Comparison of ENCODE assay signal across 24 cellular contexts in genomic region chr5:32541241-32541640, GRCh38. TPM values are rescaled to one million over a fixed set of nuclear protein-coding genes. Genes with fewer than 3 reads are reported as not detected.
DNase-seq lines count a peak whose midpoint lies in the region; ATAC-seq and TF ChIP-seq lines count a peak whose summit lies in the region.
"Had no signal": no experiment of that assay in that cellular context is flagged by ENCODE, and none has a peak within 500 bp of the region (broad histone marks: within the 10 kb centered on the region; RNA-seq: fewer than 3 reads in every experiment).

No MANE protein-coding gene starts in this region.

- H3K9me3 ChIP-seq in OCI-LY7 (ENCODE audit: low read length) (no peaks in the 10 kb centered on the region), upper lobe of left lung (no peaks in the 10 kb centered on the region)
- H3K9me3 ChIP-seq: esophagus squamous epithelium, left ventricle myocardium inferior, tibial nerve had no signal

- no TSS peak for BruUV-seq in OCI-LY7 (replicated peaks; lab: Mats Ljungman, UMichigan)

- peaks cover 71% of the 10 kb centered on the region for H3K4me1 Mint-ChIP-seq in activated T-cell treated with anti-CD3 and anti-CD28 coated beads, Interleukin-2, amount 50 U/mL, for 72 hours (ENCODE audit: low read depth)
- H3K4me1 Mint-ChIP-seq in stimulated activated naive B cell treated with anti-CD40 and anti-IgM and Interleukin-4, amounts not matched to agents 10 μg/mL and 1 μg/mL and 100 μg/mL, for 72 hours = peaks cover 47 to 66% of the 10 kb centered on the region in 2 donors

- 0 out of 2 replicates have a peak overlapping the region, but pooled peaks have one; percentile 24 for H3K27ac ChIP-seq in VCaP
- H3K27ac ChIP-seq in OCI-LY7 (ENCODE audit: low read depth, low read length, poor library complexity, severe bottlenecking) = no peak overlapping the region
- no peak overlapping the region for H3K27ac ChIP-seq in upper lobe of left lung
- H3K27ac ChIP-seq: C4-2B, esophagus squamous epithelium, left ventricle myocardium inferior, RWPE1, tibial nerve had no signal

- H3K4me1 ChIP-seq in OCI-LY7 (ENCODE audit: insufficient read depth, low read length, poor library complexity, severe bottlenecking) (peaks cover 38% of the 10 kb centered on the region), upper lobe of left lung (peaks cover 0 to 3% (median 0%) of the 10 kb centered on the region in 4 donors)
- H3K4me1 ChIP-seq: esophagus squamous epithelium, left ventricle myocardium inferior, tibial nerve had no signal

- TF ChIP-seq EP300 in upper lobe of left lung (IDR thresholded peaks at IDR 0.05) = no peak

- TF ChIP-seq CTCF in VCaP (conservative IDR thresholded peaks at IDR 0.05) (no peak), OCI-LY7 (conservative IDR thresholded peaks at IDR 0.05; ENCODE audit: low read length) (no peak), upper lobe of left lung (IDR thresholded peaks at IDR 0.05) (no peak)

- H4K20me1 ChIP-seq in OCI-LY7 (ENCODE audit: insufficient read depth, low read length) = no peaks in the 10 kb centered on the region

- H3K27me3 Mint-ChIP-seq in activated T-cell treated with anti-CD3 and anti-CD28 coated beads, Interleukin-2, amount 50 U/mL, for 72 hours (ENCODE audit: low read depth) = no peaks in the 10 kb centered on the region
- no peaks in the 10 kb centered on the region for H3K27me3 Mint-ChIP-seq in stimulated activated naive B cell treated with anti-CD40 and anti-IgM and Interleukin-4, amounts not matched to agents 10 μg/mL and 1 μg/mL and 100 μg/mL, for 72 hours
- H3K27me3 Mint-ChIP-seq: effector memory CD8-positive, alpha-beta T cell; stimulated activated naive CD8-positive, alpha-beta T cell treated with anti-CD3 and anti-CD28 coated beads, Interleukin-15, Interleukin-2, amounts not matched to agents 100 ng/mL and 50 ng/mL, for 24 hours had no signal

- no peak for DNase-seq in activated T-cell treated with anti-CD3 and anti-CD28 coated beads, Interleukin-2, amount 50 U/mL, for 72 hours
- no peak for DNase-seq in activated T-cell treated with anti-CD3 and anti-CD28 coated beads, Interleukin-2, amount 50 U/mL, for 1 hour
- DNase-seq in dermis microvascular lymphatic vessel endothelial cell (ENCODE audit: low read depth in 2 of 2) (peak; percentile 36 to 64), OCI-LY7 (ENCODE audit: low spot score) (no peak), left colon (no peak), upper lobe of left lung (no peak)
- DNase-seq in stimulated activated naive B cell treated with anti-CD40 and anti-IgM and Interleukin-4, amounts not matched to agents 10 μg/mL and 1 μg/mL and 100 μg/mL, for 72 hours = no peak
- DNase-seq: ACHN; activated CD4-positive, alpha-beta T cell treated with anti-CD3 and anti-CD28 coated beads for 48 hours; activated naive CD4-positive, alpha-beta T cell treated with Interleukin-2 at 50 U/mL for 16 hours; anterior cingulate cortex; effector memory CD8-positive, alpha-beta T cell; esophagus squamous epithelium; left ventricle myocardium inferior; midbrain; NCI-H146; NCI-H446; stimulated activated CD4-positive, alpha-beta T cell treated with anti-CD3 and anti-CD28 coated beads, Interleukin-1b, Interleukin-23, amount 100 ng/mL, for 48 hours had no signal

- H2AFZ ChIP-seq in OCI-LY7 (ENCODE audit: low read length) = no peak overlapping the region

- no peak for TF ChIP-seq POLR2A in upper lobe of left lung (IDR thresholded peaks at IDR 0.05)

- POLR2A ChIA-PET in OCI-LY7 (lab: Charles Lee) = no interaction called here

- peak overlapping the region in 1 of 2 donors; percentile 45 for H3K4me3 Mint-ChIP-seq in activated T-cell treated with anti-CD3 and anti-CD28 coated beads, Interleukin-2, amount 50 U/mL, for 72 hours
- peak overlapping the region; percentile 59 to 64 for H3K4me3 Mint-ChIP-seq in stimulated activated naive B cell treated with anti-CD40 and anti-IgM and Interleukin-4, amounts not matched to agents 10 μg/mL and 1 μg/mL and 100 μg/mL, for 72 hours
- H3K4me3 Mint-ChIP-seq: effector memory CD8-positive, alpha-beta T cell; stimulated activated naive CD8-positive, alpha-beta T cell treated with anti-CD3 and anti-CD28 coated beads, Interleukin-15, Interleukin-2, amounts not matched to agents 100 ng/mL and 50 ng/mL, for 24 hours had no signal

- no peak overlapping the region for H3K4me2 ChIP-seq in OCI-LY7 (ENCODE audit: low read length)

- H3K36me3 Mint-ChIP-seq in activated T-cell treated with anti-CD3 and anti-CD28 coated beads, Interleukin-2, amount 50 U/mL, for 72 hours (ENCODE audit: insufficient read depth in 2 of 2) = peaks cover 12 to 16% of the 10 kb centered on the region in 2 donors
- H3K36me3 Mint-ChIP-seq in stimulated activated naive B cell treated with anti-CD40 and anti-IgM and Interleukin-4, amounts not matched to agents 10 μg/mL and 1 μg/mL and 100 μg/mL, for 72 hours = peaks cover 3 to 5% of the 10 kb centered on the region in 2 donors

- H3K36me3 ChIP-seq in OCI-LY7 (ENCODE audit: insufficient read depth, low read length) = no peaks in the 10 kb centered on the region
- no peaks in the 10 kb centered on the region for H3K36me3 ChIP-seq in upper lobe of left lung
- H3K36me3 ChIP-seq: esophagus squamous epithelium, left ventricle myocardium inferior, tibial nerve had no signal

- CTCF ChIA-PET in OCI-LY7 (lab: Charles Lee; ENCODE audit: unreplicated experiment) = interaction anchor here (1.2 kb wide), 1 partner anchor 10 kb away, joined by 3 read pairs; no protein-coding TSS in a partner anchor

- no peak for ATAC-seq in activated T-cell treated with anti-CD3 and anti-CD28 coated beads, Interleukin-2, amount 50 U/mL, for 72 hours (replicated peaks in 1 of 2)
- ATAC-seq in stimulated activated naive B cell treated with anti-CD40 and anti-IgM and Interleukin-4, amounts not matched to agents 10 μg/mL and 1 μg/mL and 100 μg/mL, for 72 hours (replicated peaks) = no peak
- no peak for ATAC-seq in left colon
- ATAC-seq in upper lobe of left lung (ENCODE audit: low FRiP score in 2 of 2) = no peak
- ATAC-seq: effector memory CD8-positive, alpha-beta T cell; HCT116 had no signal

- H3K79me2 ChIP-seq in OCI-LY7 (ENCODE audit: insufficient read depth, low read depth, low read length) = no peaks in the 10 kb centered on the region

- H3K4me3 ChIP-seq in OCI-LY7 (ENCODE audit: low read depth, low read length, poor library complexity, severe bottlenecking) (no peak overlapping the region), upper lobe of left lung (no peak overlapping the region)
- H3K4me3 ChIP-seq: esophagus squamous epithelium, left ventricle myocardium inferior, tibial nerve had no signal

- H3K27ac Mint-ChIP-seq in activated T-cell treated with anti-CD3 and anti-CD28 coated beads, Interleukin-2, amount 50 U/mL, for 72 hours = peak overlapping the region; percentile 26
- peak overlapping the region; percentile 83 for H3K27ac Mint-ChIP-seq in stimulated activated naive B cell treated with anti-CD40 and anti-IgM and Interleukin-4, amounts not matched to agents 10 μg/mL and 1 μg/mL and 100 μg/mL, for 72 hours
- H3K27ac Mint-ChIP-seq: effector memory CD8-positive, alpha-beta T cell had no signal

- no peaks in the 10 kb centered on the region for H3K9me2 ChIP-seq in OCI-LY7 (ENCODE audit: insufficient read depth, low read length)

- intact Hi-C loops in OCI-LY7 (cut with micrococcal nuclease; ENCODE audit: unreplicated experiment) (no loop called here), left colon (cut with DNase I, micrococcal nuclease) (no loop called here)

- peaks cover 3 to 4% of the 10 kb centered on the region in 2 donors for H3K9me3 Mint-ChIP-seq in activated T-cell treated with anti-CD3 and anti-CD28 coated beads, Interleukin-2, amount 50 U/mL, for 72 hours
- H3K9me3 Mint-ChIP-seq in stimulated activated naive B cell treated with anti-CD40 and anti-IgM and Interleukin-4, amounts not matched to agents 10 μg/mL and 1 μg/mL and 100 μg/mL, for 72 hours = peaks cover 0 to 2% of the 10 kb centered on the region in 2 donors
- H3K9me3 Mint-ChIP-seq: effector memory CD8-positive, alpha-beta T cell had no signal

- WGBS in upper lobe of left lung, 2 donors = 95 to 96% methylated on average over 4 of the region's 4 CpGs

- H3K27me3 ChIP-seq in upper lobe of left lung = no peaks in the 10 kb centered on the region
- H3K27me3 ChIP-seq: esophagus squamous epithelium, tibial nerve had no signal

RNA-seq across cellular contexts. Expression of gene SUB1, which starts 44.1 kb away (rescaled TPM):
- 100 to 1,000 TPM; 362 to 383 TPM for total RNA-seq in activated T-cell treated with anti-CD3 and anti-CD28 coated beads, Interleukin-2, amount 50 U/mL, for 72 hours
- 63.8 and 74.2 TPM in 2 replicates for total RNA-seq in dermis microvascular lymphatic vessel endothelial cell
- 40.3 and 56.9 TPM in 2 replicates for total RNA-seq in OCI-LY7 (2014; rRNA removed; shearing (Covaris generic))
- total RNA-seq in OCI-LY7 (2022) = 69.2 and 82.2 TPM in 2 replicates
- total RNA-seq in left colon = 100 to 1,000 TPM; 169 to 188 TPM
- total RNA-seq in upper lobe of left lung = 100 to 1,000 TPM in 3 of 6 donors, 10 to 100 TPM in 3; 28.3 to 170 (median 95.6) TPM

Comparison
In these comparisons a context has a peak if more than half of its experiments do, and no peak if none do; other contexts are left out.
1. DNase-seq: peak in dermis microvascular lymphatic vessel endothelial cell (2 of 2); none in activated T-cell treated with anti-CD3 and anti-CD28 coated beads, Interleukin-2, amount 50 U/mL, for 72 hours (0 of 2), activated T-cell treated with anti-CD3 and anti-CD28 coated beads, Interleukin-2, amount 50 U/mL, for 1 hour (single experiment), stimulated activated naive B cell treated with anti-CD40 and anti-IgM and Interleukin-4, amounts not matched to agents 10 μg/mL and 1 μg/mL and 100 μg/mL, for 72 hours (single experiment), OCI-LY7 (single experiment), left colon (0 of 2) and upper lobe of left lung (0 of 2).